ENCODE assay signal across 13 cellular contexts in the genomic region with DNA sequence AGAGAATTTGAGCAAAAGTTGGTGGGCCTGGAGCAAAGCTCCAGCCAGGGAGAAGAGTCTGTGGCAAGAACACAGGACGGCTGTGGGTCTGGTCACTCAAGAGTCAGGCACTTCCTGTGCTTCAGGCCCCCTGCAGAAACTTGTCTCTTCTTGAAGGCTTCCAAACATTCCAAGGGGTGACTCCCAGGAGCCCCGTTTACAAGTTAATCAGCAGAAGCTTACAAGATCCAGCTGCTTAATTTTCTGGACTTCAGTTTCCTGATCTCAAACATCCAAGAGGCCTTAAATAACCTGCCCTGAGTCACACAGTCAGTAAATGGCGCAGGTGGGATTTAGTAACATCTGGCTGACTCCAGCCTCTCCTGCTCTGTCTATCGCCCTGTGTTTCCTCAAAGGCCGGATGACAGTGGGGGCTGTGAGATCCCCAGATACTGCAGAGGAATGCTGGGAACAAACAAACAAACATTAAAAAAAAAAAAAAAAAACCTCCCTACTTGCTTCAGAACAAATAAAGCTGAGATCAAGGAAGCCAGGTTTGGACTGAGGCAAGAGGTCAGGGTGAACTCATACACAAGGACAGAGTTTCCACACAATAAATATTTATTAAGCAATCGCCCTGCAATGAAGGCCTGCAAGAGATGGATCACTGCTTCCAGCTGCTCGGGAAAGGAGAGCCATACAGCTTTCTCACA.
DNase-seq lines count a peak whose midpoint lies in the region; ATAC-seq and TF ChIP-seq lines count a peak whose summit lies in the region.
"Had no signal": no experiment of that assay in that cellular context is flagged by ENCODE, and none has a peak within 500 bp of the region (broad histone marks: within the 10 kb centered on the region; RNA-seq: fewer than 3 reads in every experiment).

No MANE protein-coding gene starts in this region.

- 45 to 51% (median 48%) methylated on average over 7 of the region's 7 CpGs for WGBS in heart left ventricle, 4 donors
- WGBS in trophoblast cell (ENCODE audit: extremely low coverage, insufficient coverage, insufficient read length), result no CpG with 5 or more reads among the region's 7 CpGs

- no peak overlapping the region for H2AFZ ChIP-seq in trophoblast cell (ENCODE audit: insufficient read depth, low read length, poor library complexity)

- DNase-seq in BJ (ENCODE audit: low read depth), result peak; percentile 69
- DNase-seq in RPMI7951 (ENCODE audit: low read depth), result peak; percentile 34
- peak in 4 of 5 donors; percentile 54 to 73 (median 58) for DNase-seq in heart left ventricle
- DNase-seq in trophoblast cell, result peak; percentile 67 to 95
- DNase-seq in dorsolateral prefrontal cortex, result no peak
- DNase-seq: CD8-positive, alpha-beta T cell; hippocampal formation; NCI-H1930; stimulated activated CD4-positive, alpha-beta T cell treated with anti-CD3 and anti-CD28 coated beads, Interleukin-2, amount 100 ng/mL, for 24 hours had no signal

- H3K23ac ChIP-seq in trophoblast cell (ENCODE audit: low read length), result no peak overlapping the region

- ATAC-seq in heart left ventricle (peak; percentile 68 to 81 (median 72)), HG02642 (IDR thresholded peaks at IDR 0.05; ENCODE audit: poor library complexity, unreplicated experiment) (no peak), HG02852 (IDR thresholded peaks at IDR 0.05; ENCODE audit: unreplicated experiment) (no peak), GM19467 (IDR thresholded peaks at IDR 0.05; ENCODE audit: unreplicated experiment) (no peak)
- ATAC-seq: CD8-positive, alpha-beta T cell; SK-N-SH treated with all-trans-retinoic acid at 6 μM for 48 hours had no signal

- H2AK5ac ChIP-seq in trophoblast cell (ENCODE audit: low read length), result no peak overlapping the region

- H3K79me2 ChIP-seq in trophoblast cell (ENCODE audit: control insufficient read depth, insufficient read depth, low read length, poor library complexity), result no peaks in the 10 kb centered on the region

- H3K27me3 ChIP-seq in BJ (ENCODE audit: control insufficient read depth, insufficient read depth, low read length) (no peaks in the 10 kb centered on the region), heart left ventricle (no peaks in the 10 kb centered on the region), trophoblast cell (ENCODE audit: insufficient read depth, low read length) (no peaks in the 10 kb centered on the region), dorsolateral prefrontal cortex (no peaks in the 10 kb centered on the region)

- peak overlapping the region; percentile 39 for H3K4me2 ChIP-seq in trophoblast cell (ENCODE audit: low read length)

- intact Hi-C loops in heart left ventricle (cut with DNase I) (loop anchor here in 2 of 10 donors (5.0 kb wide), 1 partner anchor 35 kb away; no protein-coding TSS in a partner anchor), dorsolateral prefrontal cortex (cut with DNase I) (loop anchor here in 1 of 2 donors (5.0 kb wide), 1 partner anchor 80 kb away; no protein-coding TSS in a partner anchor)

- H3K9me3 ChIP-seq in heart left ventricle (no peaks in the 10 kb centered on the region), trophoblast cell (ENCODE audit: insufficient read depth, low read depth, low read length) (no peaks in the 10 kb centered on the region)

- peak overlapping the region; percentile 59 for H2BK12ac ChIP-seq in trophoblast cell (ENCODE audit: low read length)

- H4K12ac ChIP-seq in trophoblast cell (ENCODE audit: low read depth, low read length), result peak overlapping the region; percentile 39

- no peak overlapping the region for H3K9ac ChIP-seq in trophoblast cell (ENCODE audit: low read length)

- CTCF ChIA-PET in BJ (lab: Yijun Ruan, JAX), result interaction anchor here (0.6 to 1.2 kb wide), 5 partner anchors 8 to 1003 kb away, joined by 3 to 4 read pairs (median 3); no protein-coding TSS in a partner anchor

- H3K18ac ChIP-seq in trophoblast cell (ENCODE audit: low read length), result no peak overlapping the region

- H3K79me1 ChIP-seq in trophoblast cell (ENCODE audit: low read length), result peaks cover 4% of the 10 kb centered on the region

- H3K4ac ChIP-seq in trophoblast cell (ENCODE audit: low read depth, low read length), result no peak overlapping the region

- H3K27ac ChIP-seq in heart left ventricle (peak overlapping the region in 11 of 12 donors; percentile 7 to 78 (median 60)), trophoblast cell (ENCODE audit: low read depth, low read length) (peak overlapping the region; percentile 42), dorsolateral prefrontal cortex (peak overlapping the region in 19 of 59 donors; percentile 3 to 51 (median 24))

- peak overlapping the region; percentile 35 for H4K8ac ChIP-seq in trophoblast cell (ENCODE audit: low read depth, low read length)

- TF ChIP-seq POLR2A in heart left ventricle (IDR thresholded peaks at IDR 0.05), result no peak

- H3K14ac ChIP-seq in trophoblast cell (ENCODE audit: low read length), result no peak overlapping the region

- H3K4me3 ChIP-seq in BJ (ENCODE audit: low read depth, low read length), result no peak overlapping the region
- no peak overlapping the region for H3K4me3 ChIP-seq in heart left ventricle
- H3K4me3 ChIP-seq in trophoblast cell (ENCODE audit: low read depth, low read length), result no peak overlapping the region
- H3K4me3 ChIP-seq in dorsolateral prefrontal cortex, result no peak overlapping the region

- H4K91ac ChIP-seq in trophoblast cell (ENCODE audit: low read depth, low read length), result no peak overlapping the region

- H2BK5ac ChIP-seq in trophoblast cell (ENCODE audit: low read depth, low read length, poor library complexity), result no peak overlapping the region

- H3K4me1 ChIP-seq in heart left ventricle (peaks cover 0 to 63% (median 36%) of the 10 kb centered on the region in 12 donors), trophoblast cell (ENCODE audit: control insufficient read depth in 1 of 2, insufficient read depth in 2 of 2, low read length in 2 of 2) (peaks cover 7 to 14% of the 10 kb centered on the region in 2 experiments)

- H2BK120ac ChIP-seq in trophoblast cell (ENCODE audit: insufficient read depth, low read length, poor library complexity), result peak overlapping the region; percentile 31

- no peak for TF ChIP-seq CTCF in BJ (IDR thresholded peaks at IDR 0.05; ENCODE audit: insufficient read depth, low read depth, low read length)
- TF ChIP-seq CTCF in heart left ventricle (IDR thresholded peaks at IDR 0.05), result no peak
- no peak for TF ChIP-seq CTCF in dorsolateral prefrontal cortex (IDR thresholded peaks at IDR 0.05 in 54 of 56, conservative IDR thresholded peaks at IDR 0.05 in 2 of 56; ENCODE audit: low read depth in 1 of 56, partially characterized antibody in 56 of 56)

- POLR2A ChIA-PET in BJ (lab: Charles Lee), result interaction anchor here (0.6 kb wide), 1 partner anchor 559 kb away, joined by 5 read pairs; no protein-coding TSS in a partner anchor

- H3K36me3 ChIP-seq in BJ (ENCODE audit: control insufficient read depth, insufficient read depth, low read length) (no peaks in the 10 kb centered on the region), heart left ventricle (no peaks in the 10 kb centered on the region), trophoblast cell (ENCODE audit: control insufficient read depth in 1 of 2, insufficient read depth in 2 of 2, low read length in 2 of 2) (no peaks in the 10 kb centered on the region)

Comparison
In these comparisons a context has a peak if more than half of its experiments do, and no peak if none do; other contexts are left out.
1. DNase-seq: peak in BJ (single experiment), RPMI7951 (single experiment), heart left ventricle (4 of 5) and trophoblast cell (2 of 2); none in dorsolateral prefrontal cortex (0 of 10).
2. ATAC-seq: peak in heart left ventricle (4 of 4); none in HG02642 (single experiment), HG02852 (single experiment) and GM19467 (single experiment).